Comparison of ENCODE assay signal across 14 cellular contexts in genomic region chr15:79593119-79593869, GRCh38.
A peak's percentile ranks its signal among the peaks of the same experiment; 100 is the strongest.
DNase-seq lines count a peak whose midpoint lies in the region; ATAC-seq and TF ChIP-seq lines count a peak whose summit lies in the region.
"Had no signal": no experiment of that assay in that cellular context is flagged by ENCODE, and none has a peak within 500 bp of the region (broad histone marks: within the 10 kb centered on the region; RNA-seq: fewer than 3 reads in every experiment).

No MANE protein-coding gene starts in this region.

- H3K9me3 Mint-ChIP-seq in HFFc6 (no peaks in the 10 kb centered on the region), WTC11 (no peaks in the 10 kb centered on the region)
- H3K9me3 Mint-ChIP-seq in stimulated activated memory B cell treated with anti-CD40 and anti-IgM and Interleukin-4, amounts not matched to agents 10 μg/mL and 1 μg/mL and 100 μg/mL, for 72 hours = no peaks in the 10 kb centered on the region
- H3K9me3 Mint-ChIP-seq: activated T-helper 17 cell treated with anti-CD3 and anti-CD28 coated beads, Interleukin-2, amount 50 U/mL, for 72 hours; stimulated activated naive CD8-positive, alpha-beta T cell treated with anti-CD3 and anti-CD28 coated beads, Interleukin-15, Interleukin-2, amounts not matched to agents 100 ng/mL and 50 ng/mL, for 24 hours; T-helper 1 cell treated with Interleukin-12 subunit alpha and Interleukin-12 subunit beta and Interleukin-4 antibody, amounts not matched to agents 30 μg/mL and 1 μg/mL, for 36 hours had no signal

- H3K4me3 Mint-ChIP-seq in HFFc6 (no peak overlapping the region), WTC11 (no peak overlapping the region)
- no peak overlapping the region for H3K4me3 Mint-ChIP-seq in stimulated activated memory B cell treated with anti-CD40 and anti-IgM and Interleukin-4, amounts not matched to agents 10 μg/mL and 1 μg/mL and 100 μg/mL, for 72 hours
- H3K4me3 Mint-ChIP-seq: activated T-helper 17 cell treated with anti-CD3 and anti-CD28 coated beads, Interleukin-2, amount 50 U/mL, for 72 hours; stimulated activated naive CD8-positive, alpha-beta T cell treated with anti-CD3 and anti-CD28 coated beads, Interleukin-15, Interleukin-2, amounts not matched to agents 100 ng/mL and 50 ng/mL, for 24 hours; T-helper 1 cell treated with Interleukin-12 subunit alpha and Interleukin-12 subunit beta and Interleukin-4 antibody, amounts not matched to agents 30 μg/mL and 1 μg/mL, for 36 hours had no signal

- CTCF ChIA-PET in WTC11 (lab: Charles Lee) = interaction anchor here (0.7 to 3.6 kb wide), 11 partner anchors 10 to 256 kb away, joined by 3 to 48 read pairs (median 6); partner anchors contain the start of gene MINAR1

- no peaks in the 10 kb centered on the region for H3K4me1 ChIP-seq in BE2C

- no peak overlapping the region for H3K4me3 ChIP-seq in BE2C (ENCODE audit: low read depth, low read length)
- H3K4me3 ChIP-seq in kidney epithelial cell (ENCODE audit: low read depth, low read length) = no peak overlapping the region
- H3K4me3 ChIP-seq: skin epidermis had no signal

- H3K36me3 ChIP-seq in BE2C (no peaks in the 10 kb centered on the region), kidney epithelial cell (ENCODE audit: control insufficient read depth, insufficient read depth, low read length) (no peaks in the 10 kb centered on the region)

- H3K36me3 Mint-ChIP-seq in HFFc6 (ENCODE audit: low read depth) (no peaks in the 10 kb centered on the region), WTC11 (no peaks in the 10 kb centered on the region)
- H3K36me3 Mint-ChIP-seq in stimulated activated memory B cell treated with anti-CD40 and anti-IgM and Interleukin-4, amounts not matched to agents 10 μg/mL and 1 μg/mL and 100 μg/mL, for 72 hours = no peaks in the 10 kb centered on the region

- no peaks in the 10 kb centered on the region for H3K9me3 ChIP-seq in BE2C

- H3K27me3 ChIP-seq in BE2C (no peaks in the 10 kb centered on the region; the same call in 1 of the 2 replicates), kidney epithelial cell (ENCODE audit: control insufficient read depth, insufficient read depth, low read length) (no peaks in the 10 kb centered on the region)

- ATAC-seq in WTC11 = peak; percentile 36
- ATAC-seq in stimulated activated memory B cell treated with anti-CD40 and anti-IgM and Interleukin-4, amounts not matched to agents 10 μg/mL and 1 μg/mL and 100 μg/mL, for 72 hours = no peak
- ATAC-seq: activated T-helper 17 cell treated with anti-CD3 and anti-CD28 coated beads, Interleukin-2, amount 50 U/mL, for 72 hours had no signal

- TF ChIP-seq CTCF in BE2C (IDR thresholded peaks at IDR 0.05; ENCODE audit: low read depth, low read length) = peak; percentile 47
- peak; percentile 64 for TF ChIP-seq CTCF in HFFc6 (IDR thresholded peaks at IDR 0.05)
- TF ChIP-seq CTCF in WTC11 (IDR thresholded peaks at IDR 0.05) = no peak
- peak; percentile 31 for TF ChIP-seq CTCF in kidney epithelial cell (IDR thresholded peaks at IDR 0.05; ENCODE audit: insufficient read depth, low read length, poor library complexity, severe bottlenecking)

- H3K27ac Mint-ChIP-seq in HFFc6 (no peak overlapping the region), WTC11 (no peak overlapping the region)
- H3K27ac Mint-ChIP-seq in stimulated activated memory B cell treated with anti-CD40 and anti-IgM and Interleukin-4, amounts not matched to agents 10 μg/mL and 1 μg/mL and 100 μg/mL, for 72 hours = no peak overlapping the region
- H3K27ac Mint-ChIP-seq: activated T-helper 17 cell treated with anti-CD3 and anti-CD28 coated beads, Interleukin-2, amount 50 U/mL, for 72 hours; stimulated activated naive CD8-positive, alpha-beta T cell treated with anti-CD3 and anti-CD28 coated beads, Interleukin-15, Interleukin-2, amounts not matched to agents 100 ng/mL and 50 ng/mL, for 24 hours; T-helper 1 cell treated with Interleukin-12 subunit alpha and Interleukin-12 subunit beta and Interleukin-4 antibody, amounts not matched to agents 30 μg/mL and 1 μg/mL, for 36 hours had no signal

- POLR2A ChIA-PET in WTC11 (lab: Charles Lee) = no interaction called here

- peaks cover 6% of the 10 kb centered on the region for H3K27me3 Mint-ChIP-seq in HFFc6 (ENCODE audit: insufficient read depth)
- H3K27me3 Mint-ChIP-seq in WTC11 (ENCODE audit: low read depth) = no peaks in the 10 kb centered on the region; the same call in 1 of the 2 replicates
- H3K27me3 Mint-ChIP-seq in stimulated activated memory B cell treated with anti-CD40 and anti-IgM and Interleukin-4, amounts not matched to agents 10 μg/mL and 1 μg/mL and 100 μg/mL, for 72 hours = peaks cover 19% of the 10 kb centered on the region

- H3K4me1 Mint-ChIP-seq in HFFc6 (ENCODE audit: low read depth) (no peaks in the 10 kb centered on the region), WTC11 (no peaks in the 10 kb centered on the region)
- no peaks in the 10 kb centered on the region for H3K4me1 Mint-ChIP-seq in stimulated activated memory B cell treated with anti-CD40 and anti-IgM and Interleukin-4, amounts not matched to agents 10 μg/mL and 1 μg/mL and 100 μg/mL, for 72 hours
- H3K4me1 Mint-ChIP-seq: activated T-helper 17 cell treated with anti-CD3 and anti-CD28 coated beads, Interleukin-2, amount 50 U/mL, for 72 hours had no signal

- DNase-seq in BE2C (peak; percentile 23), HFFc6 (peak; percentile 22), WTC11 (ENCODE audit: low spot score) (peak; percentile 22), kidney epithelial cell (ENCODE audit: low read depth) (no peak), mesenteric fat pad (ENCODE audit: low spot score) (no peak), OCI-M2 (lab: John Stamatoyannopoulos, UW; ENCODE audit: unreplicated experiment) (no peak), amniotic stem cell (lab: John Stamatoyannopoulos, UW) (no peak)
- DNase-seq: kidney glomerular epithelial cell, NCI-H2029 had no signal

TF ChIP-seq in WTC11, 78 proteins besides CTCF, POLR2A, EP300 and RAD21 (continues in another document):
- TF ChIP-seq, protein P1, sequence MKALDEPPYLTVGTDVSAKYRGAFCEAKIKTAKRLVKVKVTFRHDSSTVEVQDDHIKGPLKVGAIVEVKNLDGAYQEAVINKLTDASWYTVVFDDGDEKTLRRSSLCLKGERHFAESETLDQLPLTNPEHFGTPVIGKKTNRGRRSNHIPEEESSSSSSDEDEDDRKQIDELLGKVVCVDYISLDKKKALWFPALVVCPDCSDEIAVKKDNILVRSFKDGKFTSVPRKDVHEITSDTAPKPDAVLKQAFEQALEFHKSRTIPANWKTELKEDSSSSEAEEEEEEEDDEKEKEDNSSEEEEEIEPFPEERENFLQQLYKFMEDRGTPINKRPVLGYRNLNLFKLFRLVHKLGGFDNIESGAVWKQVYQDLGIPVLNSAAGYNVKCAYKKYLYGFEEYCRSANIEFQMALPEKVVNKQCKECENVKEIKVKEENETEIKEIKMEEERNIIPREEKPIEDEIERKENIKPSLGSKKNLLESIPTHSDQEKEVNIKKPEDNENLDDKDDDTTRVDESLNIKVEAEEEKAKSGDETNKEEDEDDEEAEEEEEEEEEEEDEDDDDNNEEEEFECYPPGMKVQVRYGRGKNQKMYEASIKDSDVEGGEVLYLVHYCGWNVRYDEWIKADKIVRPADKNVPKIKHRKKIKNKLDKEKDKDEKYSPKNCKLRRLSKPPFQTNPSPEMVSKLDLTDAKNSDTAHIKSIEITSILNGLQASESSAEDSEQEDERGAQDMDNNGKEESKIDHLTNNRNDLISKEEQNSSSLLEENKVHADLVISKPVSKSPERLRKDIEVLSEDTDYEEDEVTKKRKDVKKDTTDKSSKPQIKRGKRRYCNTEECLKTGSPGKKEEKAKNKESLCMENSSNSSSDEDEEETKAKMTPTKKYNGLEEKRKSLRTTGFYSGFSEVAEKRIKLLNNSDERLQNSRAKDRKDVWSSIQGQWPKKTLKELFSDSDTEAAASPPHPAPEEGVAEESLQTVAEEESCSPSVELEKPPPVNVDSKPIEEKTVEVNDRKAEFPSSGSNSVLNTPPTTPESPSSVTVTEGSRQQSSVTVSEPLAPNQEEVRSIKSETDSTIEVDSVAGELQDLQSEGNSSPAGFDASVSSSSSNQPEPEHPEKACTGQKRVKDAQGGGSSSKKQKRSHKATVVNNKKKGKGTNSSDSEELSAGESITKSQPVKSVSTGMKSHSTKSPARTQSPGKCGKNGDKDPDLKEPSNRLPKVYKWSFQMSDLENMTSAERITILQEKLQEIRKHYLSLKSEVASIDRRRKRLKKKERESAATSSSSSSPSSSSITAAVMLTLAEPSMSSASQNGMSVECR (CRISPR knock-in tag; IDR thresholded peaks at IDR 0.05; ENCODE audit: borderline replicate concordance) = no peak
- TF ChIP-seq, protein P2, sequence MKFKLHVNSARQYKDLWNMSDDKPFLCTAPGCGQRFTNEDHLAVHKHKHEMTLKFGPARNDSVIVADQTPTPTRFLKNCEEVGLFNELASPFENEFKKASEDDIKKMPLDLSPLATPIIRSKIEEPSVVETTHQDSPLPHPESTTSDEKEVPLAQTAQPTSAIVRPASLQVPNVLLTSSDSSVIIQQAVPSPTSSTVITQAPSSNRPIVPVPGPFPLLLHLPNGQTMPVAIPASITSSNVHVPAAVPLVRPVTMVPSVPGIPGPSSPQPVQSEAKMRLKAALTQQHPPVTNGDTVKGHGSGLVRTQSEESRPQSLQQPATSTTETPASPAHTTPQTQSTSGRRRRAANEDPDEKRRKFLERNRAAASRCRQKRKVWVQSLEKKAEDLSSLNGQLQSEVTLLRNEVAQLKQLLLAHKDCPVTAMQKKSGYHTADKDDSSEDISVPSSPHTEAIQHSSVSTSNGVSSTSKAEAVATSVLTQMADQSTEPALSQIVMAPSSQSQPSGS (CRISPR knock-in tag; IDR thresholded peaks at IDR 0.05; ENCODE audit: borderline replicate concordance, low read depth) = no peak
- TF ChIP-seq CREM (CRISPR knock-in tag; IDR thresholded peaks at IDR 0.05) (no peak), SOX15 (CRISPR knock-in tag; IDR thresholded peaks at IDR 0.05) (no peak), TCF7 (CRISPR knock-in tag; IDR thresholded peaks at IDR 0.05; ENCODE audit: low read depth) (no peak), ATF1 (CRISPR knock-in tag; IDR thresholded peaks at IDR 0.05) (no peak)
- TF ChIP-seq, protein P3, sequence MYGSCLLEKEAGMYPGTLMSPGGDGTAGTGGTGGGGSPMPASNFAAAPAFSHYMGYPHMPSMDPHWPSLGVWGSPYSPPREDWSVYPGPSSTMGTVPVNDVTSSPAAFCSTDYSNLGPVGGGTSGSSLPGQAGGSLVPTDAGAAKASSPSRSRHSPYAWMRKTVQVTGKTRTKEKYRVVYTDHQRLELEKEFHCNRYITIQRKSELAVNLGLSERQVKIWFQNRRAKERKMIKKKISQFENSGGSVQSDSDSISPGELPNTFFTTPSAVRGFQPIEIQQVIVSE (CRISPR knock-in tag; IDR thresholded peaks at IDR 0.05; ENCODE audit: borderline replicate concordance) = no peak

Comparison
In these comparisons a context has a peak if more than half of its experiments do, and no peak if none do; other contexts are left out.
1. DNase-seq: peak in BE2C (single experiment), HFFc6 (single experiment) and WTC11 (single experiment); none in kidney epithelial cell (single experiment), mesenteric fat pad (single experiment), OCI-M2 (single experiment) and amniotic stem cell (single experiment).